ENCODE assay signal across 1 cellular context in the genomic region with DNA sequence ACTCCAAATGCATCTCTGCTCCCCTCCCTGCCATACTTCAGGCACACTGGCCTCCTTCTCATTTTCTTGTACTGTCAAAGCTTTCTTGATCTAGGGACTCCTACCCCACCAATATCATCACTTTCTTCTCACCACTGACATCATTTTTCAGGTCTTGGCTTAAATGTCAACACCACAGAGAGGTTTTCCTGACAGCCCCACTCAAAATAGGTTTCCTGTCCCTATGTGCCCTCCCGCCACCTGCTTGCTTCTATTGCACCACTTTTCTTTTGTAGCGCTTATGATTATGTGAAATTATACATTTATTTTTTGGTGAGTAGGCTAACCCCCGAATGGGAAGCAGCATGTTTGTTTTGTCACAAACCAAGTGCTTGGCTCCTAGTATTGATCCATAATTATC.
TF ChIP-seq lines count a peak whose summit lies in the region.

No MANE protein-coding gene starts in this region.

TF ChIP-seq in WTC11, 78 proteins besides CTCF, POLR2A, EP300 and RAD21 (continued from another document):
- TF ChIP-seq, protein P1, sequence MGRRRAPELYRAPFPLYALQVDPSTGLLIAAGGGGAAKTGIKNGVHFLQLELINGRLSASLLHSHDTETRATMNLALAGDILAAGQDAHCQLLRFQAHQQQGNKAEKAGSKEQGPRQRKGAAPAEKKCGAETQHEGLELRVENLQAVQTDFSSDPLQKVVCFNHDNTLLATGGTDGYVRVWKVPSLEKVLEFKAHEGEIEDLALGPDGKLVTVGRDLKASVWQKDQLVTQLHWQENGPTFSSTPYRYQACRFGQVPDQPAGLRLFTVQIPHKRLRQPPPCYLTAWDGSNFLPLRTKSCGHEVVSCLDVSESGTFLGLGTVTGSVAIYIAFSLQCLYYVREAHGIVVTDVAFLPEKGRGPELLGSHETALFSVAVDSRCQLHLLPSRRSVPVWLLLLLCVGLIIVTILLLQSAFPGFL (CRISPR knock-in tag; IDR thresholded peaks at IDR 0.05; ENCODE audit: borderline replicate concordance), result no peak
- TF ChIP-seq, protein P2, sequence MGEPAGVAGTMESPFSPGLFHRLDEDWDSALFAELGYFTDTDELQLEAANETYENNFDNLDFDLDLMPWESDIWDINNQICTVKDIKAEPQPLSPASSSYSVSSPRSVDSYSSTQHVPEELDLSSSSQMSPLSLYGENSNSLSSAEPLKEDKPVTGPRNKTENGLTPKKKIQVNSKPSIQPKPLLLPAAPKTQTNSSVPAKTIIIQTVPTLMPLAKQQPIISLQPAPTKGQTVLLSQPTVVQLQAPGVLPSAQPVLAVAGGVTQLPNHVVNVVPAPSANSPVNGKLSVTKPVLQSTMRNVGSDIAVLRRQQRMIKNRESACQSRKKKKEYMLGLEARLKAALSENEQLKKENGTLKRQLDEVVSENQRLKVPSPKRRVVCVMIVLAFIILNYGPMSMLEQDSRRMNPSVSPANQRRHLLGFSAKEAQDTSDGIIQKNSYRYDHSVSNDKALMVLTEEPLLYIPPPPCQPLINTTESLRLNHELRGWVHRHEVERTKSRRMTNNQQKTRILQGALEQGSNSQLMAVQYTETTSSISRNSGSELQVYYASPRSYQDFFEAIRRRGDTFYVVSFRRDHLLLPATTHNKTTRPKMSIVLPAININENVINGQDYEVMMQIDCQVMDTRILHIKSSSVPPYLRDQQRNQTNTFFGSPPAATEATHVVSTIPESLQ (CRISPR knock-in tag; IDR thresholded peaks at IDR 0.05), result no peak
- TF ChIP-seq, protein P3, sequence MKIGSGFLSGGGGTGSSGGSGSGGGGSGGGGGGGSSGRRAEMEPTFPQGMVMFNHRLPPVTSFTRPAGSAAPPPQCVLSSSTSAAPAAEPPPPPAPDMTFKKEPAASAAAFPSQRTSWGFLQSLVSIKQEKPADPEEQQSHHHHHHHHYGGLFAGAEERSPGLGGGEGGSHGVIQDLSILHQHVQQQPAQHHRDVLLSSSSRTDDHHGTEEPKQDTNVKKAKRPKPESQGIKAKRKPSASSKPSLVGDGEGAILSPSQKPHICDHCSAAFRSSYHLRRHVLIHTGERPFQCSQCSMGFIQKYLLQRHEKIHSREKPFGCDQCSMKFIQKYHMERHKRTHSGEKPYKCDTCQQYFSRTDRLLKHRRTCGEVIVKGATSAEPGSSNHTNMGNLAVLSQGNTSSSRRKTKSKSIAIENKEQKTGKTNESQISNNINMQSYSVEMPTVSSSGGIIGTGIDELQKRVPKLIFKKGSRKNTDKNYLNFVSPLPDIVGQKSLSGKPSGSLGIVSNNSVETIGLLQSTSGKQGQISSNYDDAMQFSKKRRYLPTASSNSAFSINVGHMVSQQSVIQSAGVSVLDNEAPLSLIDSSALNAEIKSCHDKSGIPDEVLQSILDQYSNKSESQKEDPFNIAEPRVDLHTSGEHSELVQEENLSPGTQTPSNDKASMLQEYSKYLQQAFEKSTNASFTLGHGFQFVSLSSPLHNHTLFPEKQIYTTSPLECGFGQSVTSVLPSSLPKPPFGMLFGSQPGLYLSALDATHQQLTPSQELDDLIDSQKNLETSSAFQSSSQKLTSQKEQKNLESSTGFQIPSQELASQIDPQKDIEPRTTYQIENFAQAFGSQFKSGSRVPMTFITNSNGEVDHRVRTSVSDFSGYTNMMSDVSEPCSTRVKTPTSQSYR (CRISPR knock-in tag; IDR thresholded peaks at IDR 0.05), result no peak
